ENCODE assay signal across 15 cellular contexts in genomic region chr15:28847959-28848358, GRCh38. TPM values are rescaled to one million over a fixed set of nuclear protein-coding genes. Genes with fewer than 3 reads are reported as not detected.
A peak's percentile ranks its signal among the peaks of the same experiment; 100 is the strongest.
DNase-seq lines count a peak whose midpoint lies in the region; ATAC-seq, FAIRE-seq and TF ChIP-seq lines count a peak whose summit lies in the region.
"Not testable (repeated sequence)": the region's sequence is repeated elsewhere in the genome, so short reads cannot be mapped to it uniquely, and the experiment has no call there.
"Had no signal": no experiment of that assay in that cellular context is flagged by ENCODE, and none has a peak within 500 bp of the region (broad histone marks: within the 10 kb centered on the region; RNA-seq: fewer than 3 reads in every experiment).

No MANE protein-coding gene starts in this region.

- not testable (repeated sequence) for H3K27me3 ChIP-seq in KMS-11 (ENCODE audit: insufficient read depth, low read depth); K562 (ENCODE audit: control insufficient read depth in 2 of 2, insufficient read depth in 2 of 2, low read length in 2 of 2)

- not testable (repeated sequence) for H3K9ac ChIP-seq in KMS-11; K562 (ENCODE audit: insufficient read depth in 1 of 2, low read depth in 2 of 2, low read length in 2 of 2)

- H4K20me1 ChIP-seq in KMS-11 (ENCODE audit: insufficient read depth); K562 (replicated peaks; ENCODE audit: control insufficient read depth, insufficient read depth, low read length): not testable (repeated sequence)

- not testable (repeated sequence) for H3K9me3 ChIP-seq in A549; K562 (replicated peaks; ENCODE audit: control insufficient read depth, insufficient read depth, low read depth, low read length)

- in situ Hi-C loops in K562 (cut with MboI): not testable (repeated sequence)

- H3K9me1 ChIP-seq in K562 (ENCODE audit: control insufficient read depth, insufficient read depth, low read length): not testable (repeated sequence)

- H3K9me3 Mint-ChIP-seq in activated CD4-positive, alpha-beta T cell treated with anti-CD3 and anti-CD28 coated beads, Interleukin-2, amount 10 ng/mL, durations not matched to agents 7 days and 5 days; activated naive CD4-positive, alpha-beta T cell treated with anti-CD3 and anti-CD28 coated beads, Interleukin-2, amount 10 ng/mL, durations not matched to agents 7 days and 5 days; osteocyte (ENCODE audit: unreplicated experiment): not testable (repeated sequence)

- intact Hi-C loops in K562 (cut with micrococcal nuclease): not testable (repeated sequence)

- not testable (repeated sequence) for H3K36me3 ChIP-seq in KMS-11 (ENCODE audit: insufficient read depth); K562 (ENCODE audit: control insufficient read depth, insufficient read depth, low read length)

- not testable (repeated sequence) for H3K27me3 Mint-ChIP-seq in activated CD4-positive, alpha-beta T cell treated with anti-CD3 and anti-CD28 coated beads, Interleukin-2, amount 10 ng/mL, durations not matched to agents 7 days and 5 days; activated naive CD4-positive, alpha-beta T cell treated with anti-CD3 and anti-CD28 coated beads, Interleukin-2, amount 10 ng/mL, durations not matched to agents 7 days and 5 days; osteocyte (ENCODE audit: unreplicated experiment)

- not testable (repeated sequence) for H3K4me2 ChIP-seq in A549; K562 (ENCODE audit: insufficient read depth, low read length)
- peak overlapping the region; percentile 8; the same call in 1 of the 2 replicates for H3K4me2 ChIP-seq in KMS-11

- WGBS in A549 (ENCODE audit: missing lambda C conversion rate): 70% methylated on average over 9 of the region's 9 CpGs
- 77% methylated on average over 6 of the region's 9 CpGs for WGBS in K562 (ENCODE audit: insufficient coverage, low coverage, missing lambda C conversion rate)

- TF ChIP-seq POLR2A in A549 (IDR thresholded peaks at IDR 0.05; ENCODE audit: low read length); K562 (conservative IDR thresholded peaks at IDR 0.05): not testable (repeated sequence)

- H3K79me2 ChIP-seq in KMS-11 (ENCODE audit: insufficient read depth, low read depth); K562 (ENCODE audit: control insufficient read depth, insufficient read depth, low read length): not testable (repeated sequence)

- not testable (repeated sequence) for H3K4me1 ChIP-seq in A549; K562 (replicated peaks in 1 of 2; ENCODE audit: control insufficient read depth in 2 of 2, insufficient read depth in 2 of 2, low read length in 2 of 2)
- H3K4me1 ChIP-seq in KMS-11 (ENCODE audit: low read depth, poor library complexity, severe bottlenecking): peaks cover 14% of the 10 kb centered on the region

- H3K4me1 Mint-ChIP-seq in activated CD4-positive, alpha-beta T cell treated with anti-CD3 and anti-CD28 coated beads, Interleukin-2, amount 10 ng/mL, durations not matched to agents 7 days and 5 days: peaks cover 13% of the 10 kb centered on the region
- H3K4me1 Mint-ChIP-seq in activated naive CD4-positive, alpha-beta T cell treated with anti-CD3 and anti-CD28 coated beads, Interleukin-2, amount 10 ng/mL, durations not matched to agents 7 days and 5 days: peaks cover 27% of the 10 kb centered on the region
- not testable (repeated sequence) for H3K4me1 Mint-ChIP-seq in osteocyte (ENCODE audit: unreplicated experiment)

- not testable (repeated sequence) for TF ChIP-seq CTCF in A549 (IDR thresholded peaks at IDR 0.05); KMS-11 (conservative IDR thresholded peaks at IDR 0.05; ENCODE audit: low read depth, low read length); K562 (IDR thresholded peaks at IDR 0.05 in 2 of 3, conservative IDR thresholded peaks at IDR 0.05 in 1 of 3; ENCODE audit: insufficient read depth in 2 of 3, low read depth in 1 of 3, low read length in 3 of 3); osteocyte (IDR thresholded peaks at IDR 0.05)

- not testable (repeated sequence) for H3K36me3 Mint-ChIP-seq in activated CD4-positive, alpha-beta T cell treated with anti-CD3 and anti-CD28 coated beads, Interleukin-2, amount 10 ng/mL, durations not matched to agents 7 days and 5 days (ENCODE audit: low read depth); activated naive CD4-positive, alpha-beta T cell treated with anti-CD3 and anti-CD28 coated beads, Interleukin-2, amount 10 ng/mL, durations not matched to agents 7 days and 5 days; osteocyte (ENCODE audit: unreplicated experiment)

- not testable (repeated sequence) for TF ChIP-seq EP300 in A549 (IDR thresholded peaks at IDR 0.05); K562 (IDR thresholded peaks at IDR 0.05; ENCODE audit: low read length)

- CTCF ChIA-PET in A549 (lab: Yijun Ruan, JAX); activated CD4-positive, alpha-beta T cell treated with anti-CD3 and anti-CD28 coated beads, Interleukin-2, amount 10 ng/mL, durations not matched to agents 7 days and 5 days (lab: Charles Lee); activated naive CD4-positive, alpha-beta T cell treated with anti-CD3 and anti-CD28 coated beads, Interleukin-2, amount 10 ng/mL, durations not matched to agents 7 days and 5 days (lab: Charles Lee); K562 (lab: Yijun Ruan, JAX; ENCODE audit: low intra/inter-chr PET ratio): not testable (repeated sequence)

- ATAC-seq in A549: peak; percentile 43 to 51; a peak in 3 of 6 replicates
- ATAC-seq in K562: peak; percentile 22
- ATAC-seq in esophagus mucosa: peak; percentile 15

- BruUV-seq in K562 (replicated peaks; lab: Mats Ljungman, UMichigan): not testable (repeated sequence)

- H3K4me3 Mint-ChIP-seq in activated CD4-positive, alpha-beta T cell treated with anti-CD3 and anti-CD28 coated beads, Interleukin-2, amount 10 ng/mL, durations not matched to agents 7 days and 5 days; activated naive CD4-positive, alpha-beta T cell treated with anti-CD3 and anti-CD28 coated beads, Interleukin-2, amount 10 ng/mL, durations not matched to agents 7 days and 5 days; osteocyte (ENCODE audit: unreplicated experiment): not testable (repeated sequence)

- not testable (repeated sequence) for DNase-seq in A549 (ENCODE audit: low read depth in 1 of 2, low spot score in 1 of 2); activated CD4-positive, alpha-beta T cell treated with anti-CD3 and anti-CD28 coated beads, Interleukin-2, amount 10 ng/mL, durations not matched to agents 7 days and 5 days; activated naive CD4-positive, alpha-beta T cell treated with anti-CD3 and anti-CD28 coated beads, Interleukin-2, amount 10 ng/mL, durations not matched to agents 7 days and 5 days; K562 (ENCODE audit: extremely low read depth in 1 of 4, low spot score in 3 of 4)
- peak; percentile 49 for DNase-seq in activated CD8-positive, alpha-beta memory T cell treated with anti-CD3 and anti-CD28 coated beads for 24 hours
- DNase-seq in osteocyte (ENCODE audit: extremely low spot score, unreplicated experiment): peak; percentile 66

- not testable (repeated sequence) for H3K27ac ChIP-seq in A549; KMS-11; K562 (ENCODE audit: extremely low read depth, low read depth, low read length)

- not testable (repeated sequence) for TF ChIP-seq RAD21 in A549 (conservative IDR thresholded peaks at IDR 0.05 in 1 of 2, IDR thresholded peaks at IDR 0.05 in 1 of 2); K562 (CRISPR knock-in tag; conservative IDR thresholded peaks at IDR 0.05 in 1 of 2, IDR thresholded peaks at IDR 0.05 in 1 of 2)

- not testable (repeated sequence) for H3K4me3 ChIP-seq in A549; KMS-11 (IDR thresholded peaks at IDR 0.05; ENCODE audit: insufficient read depth, low read depth, low read length); K562

- not testable (repeated sequence) for H2AFZ ChIP-seq in KMS-11 (ENCODE audit: low read depth); K562 (ENCODE audit: low read depth, low read length)

- FAIRE-seq in A549 (lab: Jason Lieb, UNC); K562 (lab: Jason Lieb, UNC): not testable (repeated sequence)

- H3K27ac Mint-ChIP-seq in activated CD4-positive, alpha-beta T cell treated with anti-CD3 and anti-CD28 coated beads, Interleukin-2, amount 10 ng/mL, durations not matched to agents 7 days and 5 days: peak overlapping the region; percentile 64
- H3K27ac Mint-ChIP-seq in activated naive CD4-positive, alpha-beta T cell treated with anti-CD3 and anti-CD28 coated beads, Interleukin-2, amount 10 ng/mL, durations not matched to agents 7 days and 5 days: peak overlapping the region; percentile 84
- H3K27ac Mint-ChIP-seq in osteocyte (ENCODE audit: unreplicated experiment): not testable (repeated sequence)

- POLR2A ChIA-PET in A549 (lab: Yijun Ruan, JAX); activated CD4-positive, alpha-beta T cell treated with anti-CD3 and anti-CD28 coated beads, Interleukin-2, amount 10 ng/mL, durations not matched to agents 7 days and 5 days (lab: Charles Lee); K562 (lab: Yijun Ruan, JAX): not testable (repeated sequence)

RNA-seq across cellular contexts. Expression of gene GOLGA6L7, which starts 0.5 kb away (rescaled TPM):
- polyA plus RNA-seq in A549 (2011; rRNA removed) (not detected in 2 replicates), A549 (2017; fragmentation: RNase III; extraction: RNeasy Plus Mini Kit Qiagen cat#74134 plus additional on column Dnase treatment) (not detected in 3 replicates), K562 (2011; rRNA removed) (0.11 and 0.42 TPM in 2 replicates), K562 (2014; fragmentation: Illumina TruSeq; extraction: Trizol) (not detected in 2 replicates), K562 (2014; fragmentation: Nextera tagmentation; extraction: Ambion mirVana) (under 1 TPM in 1 of 2 experiments, not detected in 1; 0.14 TPM), K562 (2014; rRNA removed) (not detected in 2 replicates)
- polyA plus RNA-seq in A549 (2012; cell fraction: cytosol; rRNA removed): not detected in 2 replicates
- polyA plus RNA-seq in A549 (2012; cell fraction: nucleus; rRNA removed): not detected in 2 replicates
- not detected in 2 replicates for polyA minus RNA-seq in A549 (2011; rRNA and poly(A)+ RNA removed)
- total RNA-seq in activated CD4-positive, alpha-beta T cell treated with anti-CD3 and anti-CD28 coated beads, Interleukin-2, amount 10 ng/mL, durations not matched to agents 7 days and 5 days: not detected
- total RNA-seq in K562 (2011; cell fraction: chromatin; rRNA removed; ENCODE audit: low replicate concordance): 0.67 and 2.1 TPM in 2 replicates
- total RNA-seq in K562 (2011; cell fraction: nucleolus; rRNA removed): 0.39 TPM in 1 of 2 replicates, not detected in the other
- 1.3 and 1.9 TPM in 2 replicates for total RNA-seq in K562 (2011; cell fraction: nucleoplasm; rRNA removed)
- total RNA-seq in K562 (2014; rRNA removed) (not detected in 2 replicates), K562 (2014; rRNA removed; fragmentation: Illumina TruSeq; extraction: Trizol) (not detected in 2 replicates), K562 (2015; rRNA removed; fragmentation: Illumina TruSeq; extraction: Trizol) (not detected in 2 replicates), K562 (2021) (0.11 TPM in 1 of 2 replicates, not detected in the other), esophagus mucosa (not detected), osteocyte (not detected in 2 replicates)
- polyA plus RNA-seq in K562 (2011; cell fraction: cytosol; rRNA removed): 0.38 TPM in 1 of 2 replicates, not detected in the other
- 0.26 and 0.86 TPM in 2 replicates for polyA plus RNA-seq in K562 (2011; cell fraction: nucleus; rRNA removed)
- 0.40 and 0.44 TPM in 2 replicates for polyA plus RNA-seq in K562 (2012)
- polyA minus RNA-seq in K562 (2011; rRNA and poly(A)+ RNA removed): 0.28 and 0.51 TPM in 2 replicates
- polyA minus RNA-seq in K562 (2011; cell fraction: cytosol; rRNA and poly(A)+ RNA removed): not detected in 2 replicates
- 0.56 TPM in 1 of 2 replicates, not detected in the other for polyA minus RNA-seq in K562 (2011; cell fraction: nucleus; rRNA and poly(A)+ RNA removed)
- total RNA-seq: A172; A673; CD4-positive, alpha-beta memory T cell; CD4-positive, CD25-positive, alpha-beta regulatory T cell; CD8-positive, alpha-beta memory T cell had no signal
- polyA plus RNA-seq: AG04450; CD14-positive monocyte; CD4-positive, alpha-beta memory T cell; CD4-positive, CD25-positive, alpha-beta regulatory T cell; CD8-positive, alpha-beta memory T cell had no signal

RNA-seq across cellular contexts. Expression of gene APBA2, which starts 37.8 kb away (rescaled TPM):
- polyA plus RNA-seq in A549 (2011; rRNA removed) (10.9 and 11.4 TPM in 2 replicates), A549 (2017; fragmentation: RNase III; extraction: RNeasy Plus Mini Kit Qiagen cat#74134 plus additional on column Dnase treatment) (12.2 to 14.6 TPM (median 12.6 TPM) in 3 replicates), K562 (2011; rRNA removed) (27.8 and 36.1 TPM in 2 replicates), K562 (2014; fragmentation: Illumina TruSeq; extraction: Trizol) (17.1 and 25.2 TPM in 2 replicates), K562 (2014; fragmentation: Nextera tagmentation; extraction: Ambion mirVana) (under 1 TPM; 0.24 to 0.35 TPM), K562 (2014; rRNA removed) (30.7 and 37.1 TPM in 2 replicates)
- 17.6 and 19.7 TPM in 2 replicates for polyA plus RNA-seq in A549 (2012; cell fraction: cytosol; rRNA removed)
- polyA plus RNA-seq in A549 (2012; cell fraction: nucleus; rRNA removed): 28.2 and 29.7 TPM in 2 replicates
- polyA minus RNA-seq in A549 (2011; rRNA and poly(A)+ RNA removed): 13.4 and 16.5 TPM in 2 replicates
- total RNA-seq in activated CD4-positive, alpha-beta T cell treated with anti-CD3 and anti-CD28 coated beads, Interleukin-2, amount 10 ng/mL, durations not matched to agents 7 days and 5 days: 10 to 100 TPM; 19.2 to 21.2 TPM
- 105 and 234 TPM in 2 replicates for total RNA-seq in K562 (2011; cell fraction: chromatin; rRNA removed; ENCODE audit: low replicate concordance)
- 91.2 and 97.2 TPM in 2 replicates for total RNA-seq in K562 (2011; cell fraction: nucleolus; rRNA removed)
- 85.9 and 89.9 TPM in 2 replicates for total RNA-seq in K562 (2011; cell fraction: nucleoplasm; rRNA removed)
- total RNA-seq in K562 (2014; rRNA removed) (40.9 and 46.5 TPM in 2 replicates), K562 (2014; rRNA removed; fragmentation: Illumina TruSeq; extraction: Trizol) (10.4 and 13.6 TPM in 2 replicates), K562 (2015; rRNA removed; fragmentation: Illumina TruSeq; extraction: Trizol) (25.2 and 26.2 TPM in 2 replicates), K562 (2021) (30.8 and 32.5 TPM in 2 replicates), esophagus mucosa (0.24 TPM), osteocyte (23.5 and 24.7 TPM in 2 replicates)
- 27.5 and 45.8 TPM in 2 replicates for polyA plus RNA-seq in K562 (2011; cell fraction: cytosol; rRNA removed)
- polyA plus RNA-seq in K562 (2011; cell fraction: nucleus; rRNA removed): 70.5 and 109 TPM in 2 replicates
- polyA plus RNA-seq in K562 (2012): 25.0 and 39.9 TPM in 2 replicates
- 21.7 and 35.1 TPM in 2 replicates for polyA minus RNA-seq in K562 (2011; rRNA and poly(A)+ RNA removed)
- 28.8 and 31.9 TPM in 2 replicates for polyA minus RNA-seq in K562 (2011; cell fraction: cytosol; rRNA and poly(A)+ RNA removed)
- 25.7 and 46.8 TPM in 2 replicates for polyA minus RNA-seq in K562 (2011; cell fraction: nucleus; rRNA and poly(A)+ RNA removed)
